Comparison of ENCODE assay signal across 8 cellular contexts in genomic region chr7:103149808-103150180, GRCh38. TPM values are rescaled to one million over a fixed set of nuclear protein-coding genes. Genes with fewer than 3 reads are reported as not detected.
DNase-seq lines count a peak whose midpoint lies in the region; ATAC-seq and TF ChIP-seq lines count a peak whose summit lies in the region.

No MANE protein-coding gene starts in this region.

- H3K9me3 ChIP-seq in effector memory CD4-positive, alpha-beta T cell (ENCODE audit: control insufficient read depth, low read length) = no peaks in the 10 kb centered on the region
- no peaks in the 10 kb centered on the region for H3K9me3 ChIP-seq in osteoblast (ENCODE audit: low read depth, low read length)

- H3K27me3 Mint-ChIP-seq in IgD-negative memory B cell = no peaks in the 10 kb centered on the region

- H3K36me3 Mint-ChIP-seq in IgD-negative memory B cell = peaks cover 4% of the 10 kb centered on the region

- H3K79me2 ChIP-seq in osteoblast (ENCODE audit: insufficient read depth, low read length) = peaks cover 27% of the 10 kb centered on the region

- TF ChIP-seq CTCF in osteoblast (IDR thresholded peaks at IDR 0.05; ENCODE audit: extremely low read depth, low read depth, low read length) = no peak

- H3K4me1 Mint-ChIP-seq in IgD-negative memory B cell = peaks cover 23 to 47% (median 24%) of the 10 kb centered on the region in 3 donors

- peak overlapping the region; percentile 93 for H3K4me3 ChIP-seq in effector memory CD4-positive, alpha-beta T cell (ENCODE audit: insufficient read depth, low read depth, low read length, poor library complexity, severe bottlenecking)
- peak overlapping the region; percentile 85 for H3K4me3 ChIP-seq in osteoblast (ENCODE audit: insufficient read depth, low read length)

- peak; percentile 86 for DNase-seq in DMS53 (lab: John Stamatoyannopoulos, UW)
- DNase-seq in DMS53 treated with DMSO at 0.1 percent for 48 hours (lab: John Stamatoyannopoulos, UW; ENCODE audit: unreplicated experiment) = no peak
- no peak for DNase-seq in effector memory CD4-positive, alpha-beta T cell
- DNase-seq in osteoblast (ENCODE audit: insufficient read length, low spot score, missing footprints) = no peak
- DNase-seq in cerebellar cortex (ENCODE audit: low spot score) = no peak
- DNase-seq in NCI-H524 treated with DMSO at 0.1 percent for 48 hours (lab: John Stamatoyannopoulos, UW) = no peak

- no peak for ATAC-seq in GM21825 (IDR thresholded peaks at IDR 0.05; ENCODE audit: unreplicated experiment)

- H3K27ac Mint-ChIP-seq in IgD-negative memory B cell = peak overlapping the region; percentile 92 to 95 (median 93)

- H3K4me2 ChIP-seq in osteoblast (ENCODE audit: insufficient read depth, low read length) = peak overlapping the region; percentile 90

- H3K27me3 ChIP-seq in effector memory CD4-positive, alpha-beta T cell (replicated peaks; ENCODE audit: control insufficient read depth, insufficient read depth, low read length, poor library complexity, severe bottlenecking) = no peaks in the 10 kb centered on the region
- H3K27me3 ChIP-seq in osteoblast (ENCODE audit: insufficient read depth, low read length) = no peaks in the 10 kb centered on the region

- peaks cover 4% of the 10 kb centered on the region for H4K20me1 ChIP-seq in osteoblast (ENCODE audit: insufficient read depth, low read length)

- no peaks in the 10 kb centered on the region for H3K4me1 ChIP-seq in effector memory CD4-positive, alpha-beta T cell (ENCODE audit: control insufficient read depth, insufficient read depth, low read length, poor library complexity, severe bottlenecking)
- H3K4me1 ChIP-seq in osteoblast (ENCODE audit: insufficient read depth, low read length) = peaks cover 6% of the 10 kb centered on the region

- H3K4me3 Mint-ChIP-seq in IgD-negative memory B cell = peak overlapping the region; percentile 97 to 98 (median 98)

- H3K36me3 ChIP-seq in effector memory CD4-positive, alpha-beta T cell (ENCODE audit: control insufficient read depth, insufficient read depth, low read length) = no peaks in the 10 kb centered on the region
- no peaks in the 10 kb centered on the region for H3K36me3 ChIP-seq in osteoblast (ENCODE audit: insufficient read depth, low read length)

- no peaks in the 10 kb centered on the region for H3K9me3 Mint-ChIP-seq in IgD-negative memory B cell

- H3K27ac ChIP-seq in effector memory CD4-positive, alpha-beta T cell (ENCODE audit: insufficient read depth, low read length, poor library complexity, severe bottlenecking) = peak overlapping the region; percentile 75
- peak overlapping the region; percentile 78 for H3K27ac ChIP-seq in osteoblast (ENCODE audit: low read depth, low read length)

- H2AFZ ChIP-seq in osteoblast (ENCODE audit: low read length) = peak overlapping the region; percentile 93

RNA-seq across cellular contexts. Expression of gene NAPEPLD, which starts 0.9 kb away (rescaled TPM):
- 8.0 TPM for polyA plus RNA-seq in IgD-negative memory B cell
- 8.5 and 10.1 TPM in 2 replicates for total RNA-seq in osteoblast
